In the genomic region with DNA sequence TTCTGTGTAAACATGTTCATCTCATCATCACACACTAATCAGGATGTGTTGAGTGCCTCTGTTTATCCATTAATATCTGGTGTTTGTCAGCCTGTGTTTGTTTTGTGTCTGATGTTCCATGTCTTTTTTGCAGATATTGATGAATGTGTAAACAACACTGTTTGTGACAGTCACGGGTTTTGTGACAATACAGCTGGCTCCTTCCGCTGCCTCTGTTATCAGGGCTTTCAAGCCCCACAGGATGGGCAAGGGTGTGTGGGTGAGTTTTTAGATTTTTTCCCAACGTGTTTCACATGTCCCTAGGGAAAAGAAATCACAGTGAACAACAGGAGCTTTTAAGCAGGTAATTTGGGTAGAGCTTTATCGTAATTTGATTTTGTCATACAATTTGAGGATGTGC, we compare ENCODE assay signal across 24 cellular contexts.
"Had no signal": no experiment of that assay in that cellular context is flagged by ENCODE, and none has a peak within 500 bp of the region (broad histone marks: within the 10 kb centered on the region; RNA-seq: fewer than 3 reads in every experiment).

No MANE protein-coding gene starts in this region.

- H3K27me3 ChIP-seq: colonic mucosa, gastroesophageal sphincter, thyroid gland had no signal

- H3K4me1 ChIP-seq: colonic mucosa had no signal

- DNase-seq: activated B cell treated with CpG ODN at 0.5 μM for 24 hours; activated CD4-positive, alpha-beta T cell treated with anti-CD3 and anti-CD28 coated beads for 36 hours; activated CD4-positive, alpha-beta T cell treated with anti-CD3 and anti-CD28 coated beads, Interleukin-2, amount 50 U/mL, for 4 hours; activated CD8-positive, alpha-beta memory T cell treated with anti-CD3 and anti-CD28 coated beads for 24 hours; activated CD8-positive, alpha-beta memory T cell treated with anti-CD3 and anti-CD28 coated beads, Interleukin-2, amount 50 U/mL, for 4 hours; activated effector memory CD4-positive, alpha-beta T cell treated with Interleukin-2 at 50 U/mL for 16 hours; activated naive CD4-positive, alpha-beta T cell treated with anti-CD3 and anti-CD28 coated beads for 36 hours; activated naive CD8-positive, alpha-beta T cell treated with anti-CD3 and anti-CD28 coated beads, Interleukin-2, amount 10 ng/mL, durations not matched to agents 7 days and 5 days; activated T-cell treated with anti-CD3 and anti-CD28 coated beads, Interleukin-2, amount 50 U/mL, for 4 hours; amniotic stem cell; colonic mucosa; endodermal cell; head of caudate nucleus; left ventricle myocardium superior; midbrain; natural killer cell; retina; stimulated activated CD4-positive, alpha-beta T cell treated with anti-CD3 and anti-CD28 coated beads, Interleukin-4, amount 100 ng/mL, for 1 hour; stimulated activated naive CD8-positive, alpha-beta T cell treated with anti-CD3 and anti-CD28 coated beads, Interleukin-15, Interleukin-2, amounts not matched to agents 100 U/mL and 50 U/mL, for 24 hours; substantia nigra; T-helper 9 cell; thyroid gland had no signal

- ATAC-seq: activated CD4-positive, alpha-beta T cell treated with anti-CD3 and anti-CD28 coated beads for 36 hours; activated T-cell treated with anti-CD3 and anti-CD28 coated beads, Interleukin-2, amount 50 U/mL, for 4 hours; gastroesophageal sphincter; left ventricle myocardium superior; natural killer cell; stimulated activated naive CD8-positive, alpha-beta T cell treated with anti-CD3 and anti-CD28 coated beads, Interleukin-15, Interleukin-2, amounts not matched to agents 100 U/mL and 50 U/mL, for 24 hours had no signal

- H3K9me3 ChIP-seq: colonic mucosa, gastroesophageal sphincter, thyroid gland had no signal

- H3K36me3 ChIP-seq: colonic mucosa, thyroid gland had no signal

- H3K27ac ChIP-seq: colonic mucosa, epithelial cell of prostate had no signal

- H3K4me3 ChIP-seq: colonic mucosa, gastroesophageal sphincter, thyroid gland had no signal
